2 cellular contexts compared by ENCODE assay signal in genomic region chr1:50271337-50271736, GRCh38.
"Had no signal": no experiment of that assay in that cellular context is flagged by ENCODE, and none has a peak within 500 bp of the region (broad histone marks: within the 10 kb centered on the region; RNA-seq: fewer than 3 reads in every experiment).

No MANE protein-coding gene starts in this region.

- DNase-seq: activated CD4-positive, alpha-beta T cell treated with anti-CD3 and anti-CD28 coated beads for 4 hours; activated CD8-positive, alpha-beta memory T cell treated with anti-CD3 and anti-CD28 coated beads, Interleukin-2, amount 50 U/mL, for 4 hours had no signal
